Comparison of ENCODE assay signal across 17 cellular contexts in the genomic region with DNA sequence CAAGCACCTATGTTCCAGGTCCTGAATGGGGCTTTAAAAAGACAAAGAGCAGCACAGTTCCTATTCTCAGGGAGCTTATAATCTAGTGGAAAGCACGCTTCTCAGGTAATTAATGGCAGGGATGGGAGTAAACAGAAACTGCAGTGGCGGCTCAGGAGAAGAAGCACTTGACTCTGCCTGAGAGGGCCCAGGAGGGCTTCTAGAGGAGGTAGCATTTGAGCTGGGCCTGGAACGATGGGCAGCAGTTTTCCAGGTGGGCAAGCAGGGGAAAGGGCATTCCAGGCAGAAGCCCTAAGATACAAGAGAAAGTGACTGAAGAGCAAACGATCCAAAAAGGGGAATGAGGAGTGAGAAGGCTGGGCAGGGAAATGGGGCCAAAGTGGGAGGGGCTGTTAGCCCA. TPM values are rescaled to one million over a fixed set of nuclear protein-coding genes. Genes with fewer than 3 reads are reported as not detected.
A peak's percentile ranks its signal among the peaks of the same experiment; 100 is the strongest.
DNase-seq lines count a peak whose midpoint lies in the region; TF ChIP-seq lines count a peak whose summit lies in the region.
"Had no signal": no experiment of that assay in that cellular context is flagged by ENCODE, and none has a peak within 500 bp of the region (broad histone marks: within the 10 kb centered on the region; RNA-seq: fewer than 3 reads in every experiment).

No MANE protein-coding gene starts in this region.

- H3K27me3 Mint-ChIP-seq in endothelial cell (ENCODE audit: unreplicated experiment): peaks cover 2% of the 10 kb centered on the region

- peak; percentile 30 for DNase-seq in NCI-H187 treated with DMSO at 0.1 percent for 48 hours (lab: John Stamatoyannopoulos, UW)
- DNase-seq in NCI-H187 (lab: John Stamatoyannopoulos, UW): no peak
- peak; percentile 14 for DNase-seq in NCI-H748 (lab: John Stamatoyannopoulos, UW; ENCODE audit: unreplicated experiment)
- no peak for DNase-seq in NCI-H748 treated with DMSO at 0.1 percent for 48 hours (lab: John Stamatoyannopoulos, UW)
- no peak for DNase-seq in endothelial cell (ENCODE audit: low spot score)
- DNase-seq in pons (ENCODE audit: low spot score): no peak
- DNase-seq: C1 segment of cervical spinal cord; Calu3; CD4-positive, alpha-beta memory T cell; COR-L47; DMS53; EL; GDM1; GM23248; H7; HCEC 1CT had no signal

- peaks cover 3% of the 10 kb centered on the region for H3K36me3 Mint-ChIP-seq in endothelial cell (ENCODE audit: low read depth, unreplicated experiment)
- H3K36me3 Mint-ChIP-seq: CD4-positive, alpha-beta memory T cell had no signal

- H3K9me3 Mint-ChIP-seq in endothelial cell (ENCODE audit: unreplicated experiment): no peaks in the 10 kb centered on the region
- H3K9me3 Mint-ChIP-seq: CD4-positive, alpha-beta memory T cell had no signal

- H3K4me3 Mint-ChIP-seq in endothelial cell (ENCODE audit: unreplicated experiment): no peak overlapping the region
- H3K4me3 Mint-ChIP-seq: CD4-positive, alpha-beta memory T cell had no signal

- H3K4me1 Mint-ChIP-seq in endothelial cell (ENCODE audit: unreplicated experiment): peaks cover 33% of the 10 kb centered on the region
- H3K4me1 Mint-ChIP-seq: CD4-positive, alpha-beta memory T cell had no signal

- H3K27ac Mint-ChIP-seq in endothelial cell (ENCODE audit: unreplicated experiment): peak overlapping the region; percentile 15
- H3K27ac Mint-ChIP-seq: CD4-positive, alpha-beta memory T cell had no signal

- no peak for TF ChIP-seq CTCF in endothelial cell (IDR thresholded peaks at IDR 0.05; ENCODE audit: unreplicated experiment)

RNA-seq across cellular contexts. Expression of gene CHST1, which starts 37.1 kb away (rescaled TPM):
- 275 TPM for total RNA-seq in endothelial cell (ENCODE audit: unreplicated experiment)
- total RNA-seq: Calu3; CD4-positive, alpha-beta memory T cell; GM12878; GM23248 had no signal

Comparison
In these comparisons a context has a peak if more than half of its experiments do, and no peak if none do; other contexts are left out.
1. DNase-seq: peak in NCI-H187 treated with DMSO at 0.1 percent for 48 hours (single experiment) and NCI-H748 (single experiment); none in NCI-H187 (0 of 2), NCI-H748 treated with DMSO at 0.1 percent for 48 hours (single experiment), endothelial cell (single experiment) and pons (single experiment).